Comparison of ENCODE assay signal across 12 cellular contexts in the genomic region with DNA sequence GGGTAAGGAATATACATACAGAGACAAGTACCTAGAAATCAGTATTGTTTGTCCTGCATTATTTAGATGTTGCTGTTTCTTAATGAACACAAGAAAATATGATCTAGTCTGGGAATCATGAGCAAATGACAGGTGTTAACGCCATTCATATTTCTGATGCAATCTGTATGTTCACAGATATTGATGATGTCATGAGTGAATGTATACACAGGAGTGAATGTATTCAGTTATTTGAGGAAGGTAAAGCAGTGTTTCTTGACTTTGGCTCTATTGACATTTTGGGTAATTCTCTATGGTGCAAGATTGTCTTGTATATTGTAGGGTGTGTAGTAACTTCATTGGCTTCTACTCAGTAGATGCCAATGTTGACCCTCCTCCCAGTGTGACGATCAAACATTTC. TPM values are rescaled to one million over a fixed set of nuclear protein-coding genes. Genes with fewer than 3 reads are reported as not detected.
"Had no signal": no experiment of that assay in that cellular context is flagged by ENCODE, and none has a peak within 500 bp of the region (broad histone marks: within the 10 kb centered on the region; RNA-seq: fewer than 3 reads in every experiment).

No MANE protein-coding gene starts in this region.

- H3K9me3 ChIP-seq: HAP-1 had no signal

- FAIRE-seq: H1, H54 had no signal

- H2AFZ ChIP-seq: GM23248, GM23338 had no signal

- H3K9ac ChIP-seq: GM23248 had no signal

- H3K4me2 ChIP-seq: GM23338 had no signal

- H3K27ac ChIP-seq: GM23248 had no signal

- H3K4me1 ChIP-seq: HAP-1 had no signal

- DNase-seq: GM23248, GOT3, H7, H9, HCEC 1CT, HFFc6 had no signal

- H3K4me3 ChIP-seq: GM23248, GM23338, HAP-1 had no signal

- ATAC-seq: GM23338, HCT116 had no signal

- H3K36me3 ChIP-seq: HAP-1 had no signal

RNA-seq across cellular contexts. Expression of gene RTL1, which starts 26.7 kb away (rescaled TPM):
- total RNA-seq: GM23248, GM23338, H1, H4, H7, H9, HFFc6 had no signal
- polyA plus RNA-seq: GM23338, H1 had no signal
